In genomic region chr1:96559707-96560588, GRCh38 we compare ENCODE assay signal across 9 cellular contexts.
A peak's percentile ranks its signal among the peaks of the same experiment; 100 is the strongest.
DNase-seq lines count a peak whose midpoint lies in the region; ATAC-seq, FAIRE-seq and TF ChIP-seq lines count a peak whose summit lies in the region.
"Had no signal": no experiment of that assay in that cellular context is flagged by ENCODE, and none has a peak within 500 bp of the region (broad histone marks: within the 10 kb centered on the region; RNA-seq: fewer than 3 reads in every experiment).

No MANE protein-coding gene starts in this region.

- H2BK120ac ChIP-seq in trophoblast cell (ENCODE audit: insufficient read depth, low read length, poor library complexity), result no peak overlapping the region

- peak overlapping the region; percentile 1 for H3K4me3 ChIP-seq in fibroblast of the aortic adventitia (ENCODE audit: low read depth, low read length)
- no peak overlapping the region for H3K4me3 ChIP-seq in trophoblast cell (ENCODE audit: low read depth, low read length)
- H3K4me3 ChIP-seq: body of pancreas had no signal

- FAIRE-seq in RCC 7860 (lab: Jason Lieb, UNC), result peak; percentile 99

- no peaks in the 10 kb centered on the region for H3K4me1 ChIP-seq in trophoblast cell (ENCODE audit: control insufficient read depth in 1 of 2, insufficient read depth in 2 of 2, low read length in 2 of 2)
- H3K4me1 ChIP-seq: body of pancreas had no signal

- H4K12ac ChIP-seq in trophoblast cell (ENCODE audit: low read depth, low read length), result no peak overlapping the region

- H3K9me3 ChIP-seq in trophoblast cell (ENCODE audit: insufficient read depth, low read depth, low read length), result no peaks in the 10 kb centered on the region
- H3K9me3 ChIP-seq: body of pancreas had no signal

- H4K8ac ChIP-seq in trophoblast cell (ENCODE audit: low read depth, low read length), result no peak overlapping the region

- no peaks in the 10 kb centered on the region for H3K27me3 ChIP-seq in trophoblast cell (ENCODE audit: insufficient read depth, low read length)
- H3K27me3 ChIP-seq: body of pancreas had no signal

- no peaks in the 10 kb centered on the region for H3K79me1 ChIP-seq in trophoblast cell (ENCODE audit: low read length)

- H3K23ac ChIP-seq in trophoblast cell (ENCODE audit: low read length), result no peak overlapping the region

- no peak overlapping the region for H3K9ac ChIP-seq in trophoblast cell (ENCODE audit: low read length)

- H3K27ac ChIP-seq in trophoblast cell (ENCODE audit: low read depth, low read length), result no peak overlapping the region
- H3K27ac ChIP-seq: body of pancreas had no signal

- TF ChIP-seq CTCF in fibroblast of the aortic adventitia (IDR thresholded peaks at IDR 0.05; ENCODE audit: insufficient read depth, low read length), result no peak

- no peak overlapping the region for H2AK5ac ChIP-seq in trophoblast cell (ENCODE audit: low read length)

- 100% methylated on average over 1 of the region's 4 CpGs for WGBS in trophoblast cell (ENCODE audit: extremely low coverage, insufficient coverage, insufficient read length)

- H3K18ac ChIP-seq in trophoblast cell (ENCODE audit: low read length), result no peak overlapping the region

- H2AFZ ChIP-seq in trophoblast cell (ENCODE audit: insufficient read depth, low read length, poor library complexity), result no peak overlapping the region

- DNase-seq in ELR (ENCODE audit: low read depth), result peak; percentile 98
- DNase-seq in RCC 7860 (ENCODE audit: low spot score), result peak; percentile 99
- DNase-seq in fibroblast of the aortic adventitia (ENCODE audit: low read depth), result peak; percentile 99
- peak; percentile 48 to 73 for DNase-seq in trophoblast cell
- DNase-seq in OCI-M2 (lab: John Stamatoyannopoulos, UW; ENCODE audit: unreplicated experiment), result no peak
- no peak for DNase-seq in activated CD4-positive, alpha-beta T cell treated with anti-CD3 and anti-CD28 coated beads for 48 hours
- no peak for DNase-seq in activated naive CD4-positive, alpha-beta T cell (lab: John Stamatoyannopoulos, UW)

- H3K79me2 ChIP-seq in trophoblast cell (ENCODE audit: control insufficient read depth, insufficient read depth, low read length, poor library complexity), result no peaks in the 10 kb centered on the region

- no peak for ATAC-seq in HG02973 (IDR thresholded peaks at IDR 0.05; ENCODE audit: unreplicated experiment)
- ATAC-seq: body of pancreas had no signal

- H3K4me2 ChIP-seq in trophoblast cell (ENCODE audit: low read length), result no peak overlapping the region

- H3K14ac ChIP-seq in trophoblast cell (ENCODE audit: low read length), result no peak overlapping the region

- no peak overlapping the region for H2BK12ac ChIP-seq in trophoblast cell (ENCODE audit: low read length)

- no peak overlapping the region for H3K4ac ChIP-seq in trophoblast cell (ENCODE audit: low read depth, low read length)

- no peak overlapping the region for H2BK5ac ChIP-seq in trophoblast cell (ENCODE audit: low read depth, low read length, poor library complexity)

- H4K91ac ChIP-seq in trophoblast cell (ENCODE audit: low read depth, low read length), result no peak overlapping the region

- no peaks in the 10 kb centered on the region for H3K36me3 ChIP-seq in trophoblast cell (ENCODE audit: control insufficient read depth in 1 of 2, insufficient read depth in 2 of 2, low read length in 2 of 2)

Comparison
In these comparisons a context has a peak if more than half of its experiments do, and no peak if none do; other contexts are left out.
1. DNase-seq: peak in ELR (single experiment), RCC 7860 (single experiment), fibroblast of the aortic adventitia (single experiment) and trophoblast cell (2 of 2); none in OCI-M2 (single experiment), activated CD4-positive, alpha-beta T cell treated with anti-CD3 and anti-CD28 coated beads for 48 hours (single experiment) and activated naive CD4-positive, alpha-beta T cell (0 of 4).